ENCODE assay signal across 12 cellular contexts in genomic region chr21:39675595-39675994, GRCh38.
DNase-seq lines count a peak whose midpoint lies in the region; ATAC-seq and TF ChIP-seq lines count a peak whose summit lies in the region.
"Had no signal": no experiment of that assay in that cellular context is flagged by ENCODE, and none has a peak within 500 bp of the region (broad histone marks: within the 10 kb centered on the region; RNA-seq: fewer than 3 reads in every experiment).

No MANE protein-coding gene starts in this region.

- CTCF ChIA-PET in MCF 10A (lab: Yijun Ruan, JAX) (interaction anchor here (0.5 kb wide), 1 partner anchor 1225 kb away, joined by 3 read pairs; no protein-coding TSS in a partner anchor), mammary epithelial cell (lab: Charles Lee; ENCODE audit: low non-redundant PET) (no interaction called here)

- peak overlapping the region; percentile 62 for H2BK15ac ChIP-seq in mesenchymal stem cell (ENCODE audit: low read depth, poor library complexity, severe bottlenecking)

- H3K4me1 ChIP-seq in mammary epithelial cell (ENCODE audit: insufficient read depth, low read length) (no peaks in the 10 kb centered on the region), mesenchymal stem cell (ENCODE audit: control insufficient read depth, insufficient read depth, low read depth, low read length) (peaks cover 7% of the 10 kb centered on the region)

- no peak overlapping the region for H3K4ac ChIP-seq in mesenchymal stem cell (ENCODE audit: low read depth in 1 of 2, low read length in 2 of 2)

- H3K4me2 ChIP-seq in mammary epithelial cell (ENCODE audit: insufficient read depth, low read depth, low read length) (no peak overlapping the region), mesenchymal stem cell (ENCODE audit: low read length, poor library complexity, severe bottlenecking) (no peak overlapping the region)
- H3K4me2 ChIP-seq: PC-9 had no signal

- no peak for ATAC-seq in activated T-cell treated with anti-CD3 and anti-CD28 coated beads, Interleukin-2, amount 50 U/mL, for 4 hours
- ATAC-seq: T-helper 17 cell had no signal

- H3K18ac ChIP-seq in mesenchymal stem cell (ENCODE audit: low read depth in 1 of 2, low read length in 2 of 2): no peak overlapping the region

- dilution Hi-C loops in mammary epithelial cell (cut with HindIII; ENCODE audit: low sequenced_read_pairs): no loop called here

- peak overlapping the region; percentile 59 to 67 for H2BK12ac ChIP-seq in mesenchymal stem cell (ENCODE audit: low read length in 2 of 2)

- H3K23ac ChIP-seq in mesenchymal stem cell (ENCODE audit: low read length in 2 of 2): no peak overlapping the region

- H3K27ac Mint-ChIP-seq in MCF 10A (ENCODE audit: low read depth, unreplicated experiment) (peak overlapping the region; percentile 2), type B pancreatic cell (peak overlapping the region; percentile 94)
- H3K27ac Mint-ChIP-seq: activated CD4-positive, alpha-beta T cell treated with anti-CD3 and anti-CD28 coated beads for 36 hours; T-helper 17 cell had no signal

- intact Hi-C loops in MCF 10A (cut with micrococcal nuclease): no loop called here
- intact Hi-C loops in mammary epithelial cell (cut with micrococcal nuclease): no loop called here

- H4K91ac ChIP-seq in mesenchymal stem cell (ENCODE audit: low read length): peak overlapping the region; percentile 79

- H3K27me3 ChIP-seq in mammary epithelial cell (ENCODE audit: insufficient read depth, low read length) (no peaks in the 10 kb centered on the region), WERI-Rb-1 (ENCODE audit: insufficient read depth, low read depth, severe bottlenecking) (no peaks in the 10 kb centered on the region), mesenchymal stem cell (ENCODE audit: control insufficient read depth in 1 of 2, insufficient read depth in 1 of 2, low read length in 2 of 2) (no peaks in the 10 kb centered on the region)

- no peak overlapping the region for H3K14ac ChIP-seq in mesenchymal stem cell (ENCODE audit: low read length in 2 of 2)

- DNase-seq in MCF 10A (ENCODE audit: unreplicated experiment) (no peak), mammary epithelial cell (no peak), WERI-Rb-1 (no peak), mesenchymal stem cell (no peak), type B pancreatic cell (ENCODE audit: extremely low spot score, unreplicated experiment) (no peak), superior temporal gyrus (ENCODE audit: extremely low spot score) (no peak), GF-D8 (lab: John Stamatoyannopoulos, UW) (no peak)
- no peak for DNase-seq in activated T-cell treated with anti-CD3 and anti-CD28 coated beads, Interleukin-2, amount 50 U/mL, for 4 hours
- DNase-seq: activated CD4-positive, alpha-beta T cell treated with anti-CD3 and anti-CD28 coated beads for 36 hours; NCI-H226; PC-9; T-helper 17 cell had no signal

- peak overlapping the region; percentile 14 for H2AK5ac ChIP-seq in mesenchymal stem cell (ENCODE audit: low read length, severe bottlenecking)

- H3K9ac ChIP-seq in mammary epithelial cell (ENCODE audit: insufficient read depth, low read length) (no peak overlapping the region), mesenchymal stem cell (ENCODE audit: low read length) (no peak overlapping the region)

- no peaks in the 10 kb centered on the region for H3K79me2 ChIP-seq in mammary epithelial cell (ENCODE audit: insufficient read depth, low read length)

- peaks cover 8% of the 10 kb centered on the region for H3K9me3 Mint-ChIP-seq in MCF 10A (ENCODE audit: unreplicated experiment)
- H3K9me3 Mint-ChIP-seq in type B pancreatic cell: peaks cover under 1% of the 10 kb centered on the region
- peaks cover 3% of the 10 kb centered on the region for H3K9me3 Mint-ChIP-seq in activated T-cell treated with anti-CD3 and anti-CD28 coated beads, Interleukin-2, amount 50 U/mL, for 4 hours

- H4K20me1 ChIP-seq in mammary epithelial cell (ENCODE audit: insufficient read depth, low read length): no peaks in the 10 kb centered on the region

- H3K79me1 ChIP-seq in mesenchymal stem cell (replicated peaks; ENCODE audit: low read length, poor library complexity, severe bottlenecking): peaks cover 3% of the 10 kb centered on the region

- H3K4me1 Mint-ChIP-seq in MCF 10A (ENCODE audit: insufficient read depth, unreplicated experiment) (peaks cover 27% of the 10 kb centered on the region), type B pancreatic cell (ENCODE audit: unreplicated experiment) (peaks cover 43% of the 10 kb centered on the region)
- H3K4me1 Mint-ChIP-seq in activated T-cell treated with anti-CD3 and anti-CD28 coated beads, Interleukin-2, amount 50 U/mL, for 4 hours (ENCODE audit: low read depth): no peaks in the 10 kb centered on the region
- H3K4me1 Mint-ChIP-seq: activated CD4-positive, alpha-beta T cell treated with anti-CD3 and anti-CD28 coated beads for 36 hours; T-helper 17 cell had no signal

- BruUV-seq in MCF 10A (replicated peaks; lab: Mats Ljungman, UMichigan) (no TSS peak), mammary epithelial cell (replicated peaks; lab: Mats Ljungman, UMichigan) (no TSS peak)

- H3K36me3 ChIP-seq in mammary epithelial cell (ENCODE audit: insufficient read depth, low read length) (no peaks in the 10 kb centered on the region), WERI-Rb-1 (no peaks in the 10 kb centered on the region), mesenchymal stem cell (ENCODE audit: control insufficient read depth in 1 of 2, insufficient read depth in 2 of 2, low read depth in 1 of 2, low read length in 2 of 2) (no peaks in the 10 kb centered on the region)

- TF ChIP-seq CTCF in MCF 10A (IDR thresholded peaks at IDR 0.05; ENCODE audit: unreplicated experiment) (no peak), mammary epithelial cell (conservative IDR thresholded peaks at IDR 0.05 in 1 of 2, IDR thresholded peaks at IDR 0.05 in 1 of 2; ENCODE audit: extremely low read depth in 1 of 2, insufficient read depth in 1 of 2, low read depth in 1 of 2, low read length in 2 of 2) (no peak), WERI-Rb-1 (IDR thresholded peaks at IDR 0.05; ENCODE audit: low read depth, low read length) (0 out of 2 replicates have a peak, but pooled peaks have one; percentile 14), type B pancreatic cell (conservative IDR thresholded peaks at IDR 0.05) (peak; percentile 9)

- no peak overlapping the region for H2BK5ac ChIP-seq in mesenchymal stem cell (ENCODE audit: low read depth, low read length, poor library complexity, severe bottlenecking)

- H3K4me3 Mint-ChIP-seq in MCF 10A (ENCODE audit: unreplicated experiment) (no peak overlapping the region), type B pancreatic cell (peak overlapping the region; percentile 66)
- no peak overlapping the region for H3K4me3 Mint-ChIP-seq in activated T-cell treated with anti-CD3 and anti-CD28 coated beads, Interleukin-2, amount 50 U/mL, for 4 hours
- H3K4me3 Mint-ChIP-seq: activated CD4-positive, alpha-beta T cell treated with anti-CD3 and anti-CD28 coated beads for 36 hours; T-helper 17 cell had no signal

- in situ Hi-C loops in mammary epithelial cell (cut with MboI; ENCODE audit: low sequenced_read_pairs in 2 of 2): no loop called here

- H2AFZ ChIP-seq in mammary epithelial cell (ENCODE audit: low read depth, low read length): no peak overlapping the region
- H2AFZ ChIP-seq in mesenchymal stem cell (ENCODE audit: low read depth, low read length): no peak overlapping the region
- H2AFZ ChIP-seq: PC-9 had no signal

- H3K36me3 Mint-ChIP-seq in MCF 10A (ENCODE audit: insufficient read depth, unreplicated experiment) (no peaks in the 10 kb centered on the region), type B pancreatic cell (peaks cover 10% of the 10 kb centered on the region)
- no peaks in the 10 kb centered on the region for H3K36me3 Mint-ChIP-seq in activated T-cell treated with anti-CD3 and anti-CD28 coated beads, Interleukin-2, amount 50 U/mL, for 4 hours (ENCODE audit: insufficient read depth)

- no peak overlapping the region for H3K4me3 ChIP-seq in mammary epithelial cell (replicated peaks in 1 of 3; ENCODE audit: insufficient read depth in 1 of 3, low read depth in 2 of 3, low read length in 3 of 3)
- no peak overlapping the region for H3K4me3 ChIP-seq in WERI-Rb-1 (ENCODE audit: low read depth, low read length)
- H3K4me3 ChIP-seq in mesenchymal stem cell (ENCODE audit: insufficient read depth in 1 of 2, low read depth in 1 of 2, low read length in 2 of 2): no peak overlapping the region
- H3K4me3 ChIP-seq: PC-9 had no signal

- H3K27me3 Mint-ChIP-seq in MCF 10A (ENCODE audit: insufficient read depth, unreplicated experiment): no peaks in the 10 kb centered on the region
- H3K27me3 Mint-ChIP-seq in type B pancreatic cell: no peaks in the 10 kb centered on the region
- peaks cover 4% of the 10 kb centered on the region for H3K27me3 Mint-ChIP-seq in activated T-cell treated with anti-CD3 and anti-CD28 coated beads, Interleukin-2, amount 50 U/mL, for 4 hours (ENCODE audit: low read depth)

- 87% methylated on average over 12 of the region's 12 CpGs for WGBS in mammary epithelial cell (ENCODE audit: low coverage, missing lambda C conversion rate)
- 88% methylated on average over 10 of the region's 12 CpGs for WGBS in mesenchymal stem cell

- H3K27ac ChIP-seq in mammary epithelial cell (ENCODE audit: insufficient read depth, low read depth, low read length) (no peak overlapping the region), WERI-Rb-1 (no peak overlapping the region), mesenchymal stem cell (ENCODE audit: low read length, poor library complexity, severe bottlenecking) (no peak overlapping the region)
- H3K27ac ChIP-seq: PC-9 had no signal

- H3K9me3 ChIP-seq in mammary epithelial cell (replicated peaks; ENCODE audit: insufficient read depth, low read length): peaks cover 13% of the 10 kb centered on the region
- H3K9me3 ChIP-seq in WERI-Rb-1 (ENCODE audit: severe bottlenecking): peaks cover 2% of the 10 kb centered on the region
- no peaks in the 10 kb centered on the region for H3K9me3 ChIP-seq in mesenchymal stem cell (ENCODE audit: control insufficient read depth, low read length)

- POLR2A ChIA-PET in MCF 10A (lab: Yijun Ruan, JAX): interaction anchor here (0.7 to 1.0 kb wide), 2 partner anchors 154 to 226 kb away, joined by 3 read pairs; no protein-coding TSS in a partner anchor

- H4K8ac ChIP-seq in mesenchymal stem cell (ENCODE audit: low read length): peak overlapping the region; percentile 45

- no peak overlapping the region for H2BK120ac ChIP-seq in mesenchymal stem cell (ENCODE audit: low read depth, low read length)

Comparison
In these comparisons a context has a peak if more than half of its experiments do, and no peak if none do; other contexts are left out.
1. CTCF ChIP-seq: peak in WERI-Rb-1 (single experiment) and type B pancreatic cell (single experiment); none in MCF 10A (single experiment) and mammary epithelial cell (0 of 2).